ENCODE assay signal across 8 cellular contexts in the genomic region with DNA sequence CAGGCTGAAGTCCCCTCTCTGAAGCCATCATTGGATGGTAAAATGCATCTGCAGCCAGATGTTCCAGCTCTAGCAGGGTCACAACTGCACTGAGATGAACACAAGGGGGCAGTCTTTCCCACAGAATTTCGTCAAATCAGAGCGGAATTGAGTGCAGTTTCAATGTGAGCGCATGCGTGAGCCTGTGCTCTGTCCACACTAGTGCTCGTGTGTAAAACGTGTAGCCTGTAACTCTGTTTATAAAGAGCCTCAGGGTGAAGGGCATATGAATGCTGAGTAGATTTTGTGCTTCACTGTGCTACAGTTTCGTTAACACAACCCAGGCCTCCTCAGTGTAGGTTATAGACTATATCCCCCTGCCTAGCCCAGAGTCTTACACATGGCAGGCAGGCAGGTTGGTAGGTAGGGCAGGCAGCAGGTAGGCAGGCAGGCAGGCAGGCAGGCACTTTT.
DNase-seq lines count a peak whose midpoint lies in the region; ATAC-seq and TF ChIP-seq lines count a peak whose summit lies in the region.

No MANE protein-coding gene starts in this region.

- peak overlapping the region; percentile 19 for H3K27ac Mint-ChIP-seq in mesothelial cell of epicardium

- H3K4me1 ChIP-seq in effector memory CD4-positive, alpha-beta T cell (ENCODE audit: control insufficient read depth, insufficient read depth, low read length, poor library complexity, severe bottlenecking): no peaks in the 10 kb centered on the region

- peak; percentile 96 for ATAC-seq in GM19043 (IDR thresholded peaks at IDR 0.05; ENCODE audit: low read depth, unreplicated experiment)
- peak; percentile 88 for ATAC-seq in HG03280 (IDR thresholded peaks at IDR 0.05; ENCODE audit: unreplicated experiment)

- no peaks in the 10 kb centered on the region for H3K27me3 ChIP-seq in effector memory CD4-positive, alpha-beta T cell (replicated peaks; ENCODE audit: control insufficient read depth, insufficient read depth, low read length, poor library complexity, severe bottlenecking)

- no peaks in the 10 kb centered on the region for H3K9me3 Mint-ChIP-seq in mesothelial cell of epicardium

- H3K36me3 ChIP-seq in effector memory CD4-positive, alpha-beta T cell (ENCODE audit: control insufficient read depth, insufficient read depth, low read length): no peaks in the 10 kb centered on the region

- DNase-seq in CD1c-positive myeloid dendritic cell (ENCODE audit: extremely low spot score) (peak; percentile 90), NCI-H69 (lab: John Stamatoyannopoulos, UW) (peak; percentile 39), mesothelial cell of epicardium (ENCODE audit: low spot score in 2 of 2, unreplicated experiment in 2 of 2) (peak; percentile 53 to 82)
- DNase-seq in activated CD4-positive, alpha-beta T cell treated with anti-CD3 and anti-CD28 coated beads, Interleukin-2, amount 50 U/mL, for 48 hours: peak; percentile 75 to 80
- peak; percentile 34 to 66 (median 39) for DNase-seq in effector memory CD4-positive, alpha-beta T cell
- peak; percentile 35 to 43 for DNase-seq in stimulated activated CD8-positive, alpha-beta memory T cell treated with anti-CD3 and anti-CD28 coated beads, Interleukin-4, amount 100 ng/mL, for 4 hours (ENCODE audit: low read depth in 2 of 2, low spot score in 1 of 2)

- no peak overlapping the region for H3K4me3 ChIP-seq in effector memory CD4-positive, alpha-beta T cell (ENCODE audit: insufficient read depth, low read depth, low read length, poor library complexity, severe bottlenecking)

- H3K27me3 Mint-ChIP-seq in mesothelial cell of epicardium (ENCODE audit: low read depth): peaks cover 2% of the 10 kb centered on the region

- peak; percentile 75 for TF ChIP-seq CTCF in mesothelial cell of epicardium (IDR thresholded peaks at IDR 0.05; ENCODE audit: unreplicated experiment)

- H3K36me3 Mint-ChIP-seq in mesothelial cell of epicardium: no peaks in the 10 kb centered on the region

- no peak overlapping the region for H3K27ac ChIP-seq in effector memory CD4-positive, alpha-beta T cell (ENCODE audit: insufficient read depth, low read length, poor library complexity, severe bottlenecking)

- H3K4me1 Mint-ChIP-seq in mesothelial cell of epicardium: peaks cover 8% of the 10 kb centered on the region

- no peaks in the 10 kb centered on the region for H3K9me3 ChIP-seq in effector memory CD4-positive, alpha-beta T cell (ENCODE audit: control insufficient read depth, low read length)

- peak overlapping the region; percentile 24 for H3K4me3 Mint-ChIP-seq in mesothelial cell of epicardium

Comparison
In these comparisons a context has a peak if more than half of its experiments do, and no peak if none do; other contexts are left out.
1. DNase-seq: peak in every context shown above with its lines; median percentile 90 in CD1c-positive myeloid dendritic cell; 78 in activated CD4-positive, alpha-beta T cell treated with anti-CD3 and anti-CD28 coated beads, Interleukin-2, amount 50 U/mL, for 48 hours; 68 in mesothelial cell of epicardium; 39 in NCI-H69; 39 in effector memory CD4-positive, alpha-beta T cell; 39 in stimulated activated CD8-positive, alpha-beta memory T cell treated with anti-CD3 and anti-CD28 coated beads, Interleukin-4, amount 100 ng/mL, for 4 hours.